16 cellular contexts compared by ENCODE assay signal in genomic region chr3:492586-493296, GRCh38.
DNase-seq lines count a peak whose midpoint lies in the region; ATAC-seq, FAIRE-seq and TF ChIP-seq lines count a peak whose summit lies in the region.
"Had no signal": no experiment of that assay in that cellular context is flagged by ENCODE, and none has a peak within 500 bp of the region (broad histone marks: within the 10 kb centered on the region; RNA-seq: fewer than 3 reads in every experiment).

No MANE protein-coding gene starts in this region.

- H3K27ac ChIP-seq in liver (ENCODE audit: low read depth in 1 of 2, low read length in 2 of 2) (no peak overlapping the region), HepG2 (ENCODE audit: extremely low read length, insufficient read depth, low read length) (no peak overlapping the region), MM.1S (ENCODE audit: low read length) (no peak overlapping the region; the same call in 1 of the 2 replicates), trophoblast cell (ENCODE audit: low read depth, low read length) (no peak overlapping the region)
- H3K27ac ChIP-seq: left lung had no signal

- H2BK120ac ChIP-seq in trophoblast cell (ENCODE audit: insufficient read depth, low read length, poor library complexity) = no peak overlapping the region

- H4K12ac ChIP-seq in trophoblast cell (ENCODE audit: low read depth, low read length) = no peak overlapping the region

- no peaks in the 10 kb centered on the region for H3K4me1 Mint-ChIP-seq in activated CD8-positive, alpha-beta T cell treated with anti-CD3 and anti-CD28 coated beads for 36 hours (ENCODE audit: low read depth)
- H3K4me1 Mint-ChIP-seq in chondrocyte (ENCODE audit: low read depth) = no peaks in the 10 kb centered on the region

- H3K27me3 Mint-ChIP-seq in activated CD8-positive, alpha-beta T cell treated with anti-CD3 and anti-CD28 coated beads for 36 hours = no peaks in the 10 kb centered on the region
- no peaks in the 10 kb centered on the region for H3K27me3 Mint-ChIP-seq in chondrocyte (ENCODE audit: low read depth)
- H3K27me3 Mint-ChIP-seq: stimulated activated naive CD8-positive, alpha-beta T cell treated with anti-CD3 and anti-CD28 coated beads, Interleukin-15, Interleukin-2, amounts not matched to agents 100 ng/mL and 50 ng/mL, for 24 hours had no signal

- no peak for TF ChIP-seq POLR2A in HepG2 (IDR thresholded peaks at IDR 0.05; ENCODE audit: insufficient read depth in 1 of 2, low read depth in 2 of 2, low read length in 2 of 2)

- H2AFZ ChIP-seq in HepG2 (ENCODE audit: low read length) (no peak overlapping the region), MM.1S (ENCODE audit: low read length) (0 out of 2 replicates have a peak overlapping the region, but pooled peaks have one; percentile 56), trophoblast cell (ENCODE audit: insufficient read depth, low read length, poor library complexity) (no peak overlapping the region)

- no peak overlapping the region for H3K4me3 Mint-ChIP-seq in activated CD8-positive, alpha-beta T cell treated with anti-CD3 and anti-CD28 coated beads for 36 hours
- no peak overlapping the region for H3K4me3 Mint-ChIP-seq in chondrocyte (ENCODE audit: unreplicated experiment)
- H3K4me3 Mint-ChIP-seq: stimulated activated naive CD8-positive, alpha-beta T cell treated with anti-CD3 and anti-CD28 coated beads, Interleukin-15, Interleukin-2, amounts not matched to agents 100 ng/mL and 50 ng/mL, for 24 hours had no signal

- H4K20me1 ChIP-seq in HepG2 (ENCODE audit: insufficient read depth, low read length) (no peaks in the 10 kb centered on the region), MM.1S (ENCODE audit: insufficient read depth, low read length) (no peaks in the 10 kb centered on the region)

- no peak overlapping the region for H2AK5ac ChIP-seq in trophoblast cell (ENCODE audit: low read length)

- no peak overlapping the region for H2BK5ac ChIP-seq in trophoblast cell (ENCODE audit: low read depth, low read length, poor library complexity)

- no peak overlapping the region for H3K18ac ChIP-seq in trophoblast cell (ENCODE audit: low read length)

- H3K4me2 ChIP-seq in HepG2 (ENCODE audit: low read depth, low read length) (no peak overlapping the region), MM.1S (ENCODE audit: low read depth, low read length) (peak overlapping the region; percentile 63), trophoblast cell (ENCODE audit: low read length) (no peak overlapping the region)

- peak in 1 of 2 donors; percentile 36 for TF ChIP-seq RAD21 in liver (IDR thresholded peaks at IDR 0.05)
- TF ChIP-seq RAD21 in HepG2 (CRISPR knock-in tag; IDR thresholded peaks at IDR 0.05) = no peak

- POLR2A ChIA-PET in HepG2 (lab: Yijun Ruan, JAX) = no interaction called here
- POLR2A ChIA-PET in activated CD8-positive, alpha-beta T cell treated with anti-CD3 and anti-CD28 coated beads for 36 hours (lab: Charles Lee) = no interaction called here

- TF ChIP-seq CTCF in liver (IDR thresholded peaks at IDR 0.05; ENCODE audit: low read depth, low read length, missing input control) (no peak), HepG2 (CRISPR knock-in tag; IDR thresholded peaks at IDR 0.05) (no peak), MM.1S (IDR thresholded peaks at IDR 0.05; ENCODE audit: low read length) (no peak), chondrocyte (IDR thresholded peaks at IDR 0.05) (no peak)
- TF ChIP-seq CTCF in activated CD8-positive, alpha-beta T cell treated with anti-CD3 and anti-CD28 coated beads for 36 hours (IDR thresholded peaks at IDR 0.05) = no peak

- in situ Hi-C loops in HepG2 (cut with HindIII; ENCODE audit: extremely low pct_ligation_motif_present, low pct_unique_long_range_greater_than_20kb) = no loop called here

- WGBS in liver = 30% methylated on average over 3 of the region's 3 CpGs
- WGBS in HepG2 (ENCODE audit: low lambda C conversion rate) = 34% methylated on average over 3 of the region's 3 CpGs
- no CpG with 5 or more reads among the region's 3 CpGs for WGBS in trophoblast cell (ENCODE audit: extremely low coverage, insufficient coverage, insufficient read length)

- H3K4ac ChIP-seq in trophoblast cell (ENCODE audit: low read depth, low read length) = no peak overlapping the region

- peaks cover 0 to 7% (median 3%) of the 10 kb centered on the region in 4 donors for H3K4me1 ChIP-seq in liver (ENCODE audit: control insufficient read depth in 4 of 4, insufficient read depth in 4 of 4, low read length in 3 of 4)
- no peaks in the 10 kb centered on the region for H3K4me1 ChIP-seq in HepG2 (ENCODE audit: insufficient read depth, low read length)
- H3K4me1 ChIP-seq in MM.1S (ENCODE audit: low read length) = 0 out of 2 replicates have a peak, but pooled peaks cover 2% of the 10 kb centered on the region
- H3K4me1 ChIP-seq in trophoblast cell (ENCODE audit: control insufficient read depth in 1 of 2, insufficient read depth in 2 of 2, low read length in 2 of 2) = peaks cover 0 to 2% of the 10 kb centered on the region in 2 experiments
- H3K4me1 ChIP-seq: left lung had no signal

- ATAC-seq in HepG2 (no peak), HG02870 (IDR thresholded peaks at IDR 0.05; ENCODE audit: unreplicated experiment) (peak; percentile 52), HG02763 (IDR thresholded peaks at IDR 0.05; ENCODE audit: unreplicated experiment) (no peak)
- ATAC-seq in activated CD8-positive, alpha-beta T cell treated with anti-CD3 and anti-CD28 coated beads for 36 hours = no peak
- ATAC-seq: left lung had no signal

- no peaks in the 10 kb centered on the region for H3K79me2 ChIP-seq in HepG2 (ENCODE audit: insufficient read depth, low read length)
- no peaks in the 10 kb centered on the region for H3K79me2 ChIP-seq in MM.1S (ENCODE audit: low read length)
- H3K79me2 ChIP-seq in trophoblast cell (ENCODE audit: control insufficient read depth, insufficient read depth, low read length, poor library complexity) = no peaks in the 10 kb centered on the region

- H3K36me3 ChIP-seq in liver (ENCODE audit: control insufficient read depth in 4 of 4, insufficient read depth in 3 of 4, low read depth in 1 of 4, low read length in 3 of 4) (no peaks in the 10 kb centered on the region), HepG2 (replicated peaks in 1 of 2; ENCODE audit: control insufficient read depth in 1 of 2, insufficient read depth in 2 of 2, low read length in 2 of 2) (no peaks in the 10 kb centered on the region), MM.1S (replicated peaks; ENCODE audit: insufficient read depth, low read length) (no peaks in the 10 kb centered on the region), trophoblast cell (ENCODE audit: control insufficient read depth in 1 of 2, insufficient read depth in 2 of 2, low read length in 2 of 2) (no peaks in the 10 kb centered on the region)
- H3K36me3 ChIP-seq: left lung had no signal

- DNase-seq in HepG2 (ENCODE audit: low spot score) (no peak), MM.1S (peak; percentile 36), trophoblast cell (no peak), chondrocyte (ENCODE audit: low spot score) (no peak)
- no peak for DNase-seq in activated CD8-positive, alpha-beta T cell treated with anti-CD3 and anti-CD28 coated beads for 36 hours
- DNase-seq: activated CD8-positive, alpha-beta memory T cell treated with anti-CD3 and anti-CD28 coated beads, Interleukin-2, amount 50 U/mL, for 48 hours; DMS79 treated with DMSO at 0.1 percent for 48 hours; effector memory CD4-positive, alpha-beta T cell; glutamatergic neuron; KBM-7; left lung; T1000 had no signal

- TF ChIP-seq EP300 in HepG2 (IDR thresholded peaks at IDR 0.05; ENCODE audit: low read depth in 2 of 2, low read length in 2 of 2) = no peak
- no peak for TF ChIP-seq EP300 in HepG2 (CRISPR knock-in tag; IDR thresholded peaks at IDR 0.05; ENCODE audit: borderline replicate concordance)

- H3K9ac ChIP-seq in liver (ENCODE audit: low read depth in 1 of 2, low read length in 2 of 2) (no peak overlapping the region), HepG2 (ENCODE audit: insufficient read depth, low read depth, low read length) (no peak overlapping the region), MM.1S (ENCODE audit: low read length) (peak overlapping the region; percentile 12; the same call in 1 of the 2 replicates), trophoblast cell (ENCODE audit: low read length) (no peak overlapping the region)

- no TSS peak for BruUV-seq in HepG2 (replicated peaks; lab: Mats Ljungman, UMichigan)

- H3K23ac ChIP-seq in trophoblast cell (ENCODE audit: low read length) = no peak overlapping the region

- H3K9me3 ChIP-seq in liver (ENCODE audit: control insufficient read depth in 4 of 4, low read length in 3 of 4) (no peaks in the 10 kb centered on the region), HepG2 (ENCODE audit: low read length) (peaks cover 81% of the 10 kb centered on the region), MM.1S (replicated peaks; ENCODE audit: insufficient read depth, low read length) (no peaks in the 10 kb centered on the region), trophoblast cell (ENCODE audit: insufficient read depth, low read depth, low read length) (no peaks in the 10 kb centered on the region)
- H3K9me3 ChIP-seq: left lung had no signal

- peak overlapping the region in 1 of 3 donors; percentile 21 for H3K4me3 ChIP-seq in liver (ENCODE audit: low read depth in 1 of 3, low read length in 3 of 3)
- no peak overlapping the region for H3K4me3 ChIP-seq in HepG2 (replicated peaks in 1 of 3; ENCODE audit: insufficient read depth in 1 of 3, low read depth in 2 of 3, low read length in 3 of 3)
- H3K4me3 ChIP-seq in MM.1S (ENCODE audit: low read length) = peak overlapping the region; percentile 39; the same call in 1 of the 2 replicates
- no peak overlapping the region for H3K4me3 ChIP-seq in trophoblast cell (ENCODE audit: low read depth, low read length)
- H3K4me3 ChIP-seq: left lung had no signal

- no peak overlapping the region for H3K14ac ChIP-seq in trophoblast cell (ENCODE audit: low read length)

- H3K9me2 ChIP-seq in MM.1S (replicated peaks; ENCODE audit: insufficient read depth, low read length) = no peaks in the 10 kb centered on the region

- CTCF ChIA-PET in HepG2 (lab: Yijun Ruan, JAX; ENCODE audit: low intra/inter-chr PET ratio, low total read pairs) = no interaction called here
- CTCF ChIA-PET in activated CD8-positive, alpha-beta T cell treated with anti-CD3 and anti-CD28 coated beads for 36 hours (lab: Charles Lee) = no interaction called here

- H3K36me3 Mint-ChIP-seq in activated CD8-positive, alpha-beta T cell treated with anti-CD3 and anti-CD28 coated beads for 36 hours (ENCODE audit: low read depth) = no peaks in the 10 kb centered on the region
- no peaks in the 10 kb centered on the region for H3K36me3 Mint-ChIP-seq in chondrocyte (ENCODE audit: low read depth)

- no peaks in the 10 kb centered on the region for H3K79me1 ChIP-seq in trophoblast cell (ENCODE audit: low read length)

- no peak for FAIRE-seq in HepG2 (lab: Jason Lieb, UNC)

- H2BK12ac ChIP-seq in trophoblast cell (ENCODE audit: low read length) = no peak overlapping the region

- H3K9me3 Mint-ChIP-seq in activated CD8-positive, alpha-beta T cell treated with anti-CD3 and anti-CD28 coated beads for 36 hours = peaks cover 3% of the 10 kb centered on the region
- H3K9me3 Mint-ChIP-seq in chondrocyte (ENCODE audit: low read depth) = peaks cover 6% of the 10 kb centered on the region

- no peak overlapping the region for H4K8ac ChIP-seq in trophoblast cell (ENCODE audit: low read depth, low read length)

- no peak overlapping the region for H3K27ac Mint-ChIP-seq in activated CD8-positive, alpha-beta T cell treated with anti-CD3 and anti-CD28 coated beads for 36 hours
- no peak overlapping the region for H3K27ac Mint-ChIP-seq in chondrocyte (ENCODE audit: unreplicated experiment)
- H3K27ac Mint-ChIP-seq: stimulated activated naive CD8-positive, alpha-beta T cell treated with anti-CD3 and anti-CD28 coated beads, Interleukin-15, Interleukin-2, amounts not matched to agents 100 ng/mL and 50 ng/mL, for 24 hours had no signal

- H4K91ac ChIP-seq in trophoblast cell (ENCODE audit: low read depth, low read length) = no peak overlapping the region

- H3K27me3 ChIP-seq in liver (ENCODE audit: control insufficient read depth in 4 of 4, insufficient read depth in 4 of 4, low read length in 3 of 4) (no peaks in the 10 kb centered on the region), HepG2 (ENCODE audit: control insufficient read depth in 1 of 2, insufficient read depth in 2 of 2, low read length in 2 of 2) (no peaks in the 10 kb centered on the region), MM.1S (replicated peaks; ENCODE audit: insufficient read depth, low read length) (no peaks in the 10 kb centered on the region), trophoblast cell (ENCODE audit: insufficient read depth, low read length) (no peaks in the 10 kb centered on the region)
- H3K27me3 ChIP-seq: left lung had no signal

- H3F3A ChIP-seq in MM.1S (ENCODE audit: insufficient read depth, low read length) = no peaks in the 10 kb centered on the region

- intact Hi-C loops in HepG2 (cut with micrococcal nuclease; ENCODE audit: unreplicated experiment) = no loop called here
- intact Hi-C loops in activated CD8-positive, alpha-beta T cell treated with anti-CD3 and anti-CD28 coated beads for 36 hours (cut with micrococcal nuclease) = no loop called here
